Comparison of ENCODE assay signal across 10 cellular contexts in the genomic region with DNA sequence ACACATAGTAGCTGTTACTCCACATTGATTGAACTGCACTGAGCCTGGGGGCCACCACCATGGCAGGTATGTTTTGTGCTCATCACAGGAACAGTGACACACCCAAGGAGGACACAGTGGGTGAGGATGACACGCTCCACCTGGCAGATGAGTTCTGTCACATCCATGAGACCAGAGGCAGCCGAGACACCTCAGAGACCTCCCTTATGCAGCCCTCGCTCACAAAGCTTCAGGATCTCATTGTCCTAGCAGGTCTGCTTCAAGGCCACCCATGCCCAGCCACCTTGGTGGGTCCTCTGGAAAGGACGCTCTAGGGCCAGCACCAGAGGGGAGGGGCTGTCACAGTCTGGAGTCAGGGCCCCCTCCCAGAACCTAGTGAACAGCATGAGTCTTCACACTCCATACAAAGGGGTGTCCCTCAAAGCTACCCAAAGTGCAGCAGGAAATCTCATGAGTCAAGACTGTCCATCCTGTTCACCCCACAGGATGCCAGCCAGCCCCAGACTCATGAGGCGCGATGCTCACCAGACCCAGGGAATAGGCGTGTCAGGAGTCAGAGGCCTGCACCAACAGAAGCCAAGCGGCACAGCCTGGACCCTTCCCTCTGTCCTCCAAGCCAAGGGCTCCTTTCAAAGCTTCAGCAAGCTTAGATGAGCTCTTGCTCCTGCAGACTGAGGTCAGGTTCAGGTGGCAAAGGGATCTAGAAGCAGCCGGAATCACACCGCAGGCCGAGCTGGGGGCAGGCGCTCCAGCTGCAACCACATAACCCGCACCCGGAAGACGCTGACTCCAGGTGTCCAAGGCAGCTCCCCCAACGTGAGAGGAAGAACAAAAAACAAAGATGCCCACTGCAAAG. TPM values are rescaled to one million over a fixed set of nuclear protein-coding genes. Genes with fewer than 3 reads are reported as not detected.
DNase-seq lines count a peak whose midpoint lies in the region; ATAC-seq and TF ChIP-seq lines count a peak whose summit lies in the region.
"Had no signal": no experiment of that assay in that cellular context is flagged by ENCODE, and none has a peak within 500 bp of the region (broad histone marks: within the 10 kb centered on the region; RNA-seq: fewer than 3 reads in every experiment).

No MANE protein-coding gene starts in this region.

- intact Hi-C loops in thyroid gland (cut with DNase I), result loop anchor here (5.0 kb wide), 1 partner anchor 32 kb away; no protein-coding TSS in a partner anchor
- intact Hi-C loops in OCI-LY7 (cut with micrococcal nuclease; ENCODE audit: unreplicated experiment), result no loop called here

- no peak for TF ChIP-seq CTCF in thyroid gland (IDR thresholded peaks at IDR 0.05)
- TF ChIP-seq CTCF in OCI-LY7 (conservative IDR thresholded peaks at IDR 0.05; ENCODE audit: low read length), result no peak

- no peak overlapping the region for H3K4me3 ChIP-seq in muscle layer of colon (ENCODE audit: low read depth in 1 of 2, low read length in 2 of 2)
- no peak overlapping the region for H3K4me3 ChIP-seq in thyroid gland (replicated peaks in 1 of 3)
- no peak overlapping the region for H3K4me3 ChIP-seq in OCI-LY7 (ENCODE audit: low read depth, low read length, poor library complexity, severe bottlenecking)
- H3K4me3 ChIP-seq: GM23248 had no signal

- peaks cover 98% of the 10 kb centered on the region for H3K79me2 ChIP-seq in OCI-LY7 (ENCODE audit: insufficient read depth, low read depth, low read length)

- no peak for TF ChIP-seq POLR2A in thyroid gland (IDR thresholded peaks at IDR 0.05)

- H3K9me2 ChIP-seq in OCI-LY7 (ENCODE audit: insufficient read depth, low read length), result no peaks in the 10 kb centered on the region

- POLR2A ChIA-PET in OCI-LY7 (lab: Charles Lee), result interaction anchor here (1.0 kb wide), 2 partner anchors 15 to 29 kb away, joined by 3 to 5 read pairs; no protein-coding TSS in a partner anchor

- ATAC-seq in GM18907 (IDR thresholded peaks at IDR 0.05; ENCODE audit: unreplicated experiment), result no peak
- ATAC-seq in HG03175 (IDR thresholded peaks at IDR 0.05; ENCODE audit: unreplicated experiment), result no peak

- H3K4me1 ChIP-seq in muscle layer of colon (ENCODE audit: insufficient read depth, low read length) (peaks cover 94% of the 10 kb centered on the region), thyroid gland (peaks cover 96 to 100% of the 10 kb centered on the region in 2 donors), OCI-LY7 (ENCODE audit: insufficient read depth, low read length, poor library complexity, severe bottlenecking) (peaks cover 74% of the 10 kb centered on the region)

- no peak overlapping the region; the same call in 1 of the 2 replicates for H3K4me2 ChIP-seq in OCI-LY7 (ENCODE audit: low read length)

- no peak overlapping the region for H3K9ac ChIP-seq in muscle layer of colon (ENCODE audit: low read length)
- H3K9ac ChIP-seq: GM23248 had no signal

- WGBS in thyroid gland, 2 donors, result 80 to 92% methylated on average over 12 to 15 of the region's 16 CpGs

- peak; percentile 27 for DNase-seq in activated naive CD4-positive, alpha-beta T cell treated with Interleukin-2 at 50 U/mL for 16 hours
- no peak for DNase-seq in activated naive CD4-positive, alpha-beta T cell (lab: John Stamatoyannopoulos, UW)
- peak; percentile 37 for DNase-seq in activated naive CD4-positive, alpha-beta T cell treated with anti-CD3 and anti-CD28 coated beads, Interleukin-2, amount 50 U/mL, for 16 hours
- no peak for DNase-seq in thyroid gland
- DNase-seq in OCI-LY7 (ENCODE audit: low spot score), result no peak
- DNase-seq: GM23248, NCI-H1930 had no signal

- H3K9me3 ChIP-seq in muscle layer of colon (ENCODE audit: low read length) (no peaks in the 10 kb centered on the region), thyroid gland (no peaks in the 10 kb centered on the region), OCI-LY7 (ENCODE audit: low read length) (no peaks in the 10 kb centered on the region)

- H2AFZ ChIP-seq in OCI-LY7 (ENCODE audit: low read length), result no peak overlapping the region
- H2AFZ ChIP-seq: GM23248 had no signal

- peaks cover 11% of the 10 kb centered on the region; the same call in 1 of the 2 replicates for H4K20me1 ChIP-seq in OCI-LY7 (ENCODE audit: insufficient read depth, low read length)

- BruUV-seq in OCI-LY7 (replicated peaks; lab: Mats Ljungman, UMichigan), result no TSS peak

- H3K27me3 ChIP-seq in muscle layer of colon (ENCODE audit: control insufficient read depth in 1 of 2, insufficient read depth in 2 of 2, low read length in 2 of 2) (no peaks in the 10 kb centered on the region), thyroid gland (no peaks in the 10 kb centered on the region)

- CTCF ChIA-PET in OCI-LY7 (lab: Charles Lee; ENCODE audit: unreplicated experiment), result interaction anchor here (0.6 kb wide), 1 partner anchor 29 kb away, joined by 3 read pairs; no protein-coding TSS in a partner anchor

- H3K36me3 ChIP-seq in muscle layer of colon (ENCODE audit: insufficient read depth, low read length) (no peaks in the 10 kb centered on the region), thyroid gland (no peaks in the 10 kb centered on the region), OCI-LY7 (ENCODE audit: insufficient read depth, low read length) (peaks cover 79% of the 10 kb centered on the region)

- H3K27ac ChIP-seq in muscle layer of colon (ENCODE audit: low read depth, low read length), result peak overlapping the region; percentile 79
- H3K27ac ChIP-seq in thyroid gland, result peak overlapping the region; percentile 87 to 98 (median 93)
- no peak overlapping the region for H3K27ac ChIP-seq in OCI-LY7 (ENCODE audit: low read depth, low read length, poor library complexity, severe bottlenecking)
- H3K27ac ChIP-seq: GM23248 had no signal

RNA-seq across cellular contexts. Expression of a gene that starts 9.6 kb away (rescaled TPM):
- total RNA-seq in thyroid gland (10 to 100 TPM; 37.6 to 96.3 (median 80.4) TPM), OCI-LY7 (2022) (50.5 and 58.5 TPM in 2 replicates)
- 37.6 and 56.6 TPM in 2 replicates for total RNA-seq in OCI-LY7 (2014; rRNA removed; shearing (Covaris generic))

RNA-seq across cellular contexts. Expression of a gene that starts 57.1 kb away (rescaled TPM):
- total RNA-seq in thyroid gland, result 10 to 100 TPM; 23.8 to 33.6 (median 26.6) TPM
- 27.5 and 37.7 TPM in 2 replicates for total RNA-seq in OCI-LY7 (2014; rRNA removed; shearing (Covaris generic))
- total RNA-seq in OCI-LY7 (2022), result 32.4 and 35.0 TPM in 2 replicates

Comparison
In these comparisons a context has a peak if more than half of its experiments do, and no peak if none do; other contexts are left out.
1. DNase-seq: peak in activated naive CD4-positive, alpha-beta T cell treated with Interleukin-2 at 50 U/mL for 16 hours (single experiment) and activated naive CD4-positive, alpha-beta T cell treated with anti-CD3 and anti-CD28 coated beads, Interleukin-2, amount 50 U/mL, for 16 hours (single experiment); none in activated naive CD4-positive, alpha-beta T cell (0 of 4), thyroid gland (0 of 2) and OCI-LY7 (single experiment).